ENCODE assay signal across 8 cellular contexts in genomic region chr1:74437035-74437434, GRCh38.
"Had no signal": no experiment of that assay in that cellular context is flagged by ENCODE, and none has a peak within 500 bp of the region (broad histone marks: within the 10 kb centered on the region; RNA-seq: fewer than 3 reads in every experiment).

No MANE protein-coding gene starts in this region.

- H3K9ac ChIP-seq: GM23248, KMS-11 had no signal

- DNase-seq: GM23248, H9, HCEC 1CT, Karpas-422, KBM-7 had no signal

- H3K27ac ChIP-seq: GM23248, HL-60, KMS-11 had no signal

- ATAC-seq: HepG2 had no signal

- H3K4me2 ChIP-seq: KMS-11 had no signal

- H3K4me3 ChIP-seq: GM23248 had no signal

- H2AFZ ChIP-seq: GM23248 had no signal
